ENCODE assay signal across 1 cellular context in genomic region chr1:46301406-46302090, GRCh38.
TF ChIP-seq lines count a peak whose summit lies in the region.

No MANE protein-coding gene starts in this region.

TF ChIP-seq in H1, 55 proteins besides CTCF, POLR2A, EP300 and RAD21:
- TF ChIP-seq SIN3A (conservative IDR thresholded peaks at IDR 0.05 in 1 of 2, IDR thresholded peaks at IDR 0.05 in 1 of 2; ENCODE audit: low read depth in 1 of 2, low read length in 2 of 2) (0 out of 4 replicates have a peak, but pooled peaks of 1 of the 2 experiments have one; percentile 1), HDAC6 (IDR thresholded peaks at IDR 0.05; ENCODE audit: low read depth, low read length) (no peak), CBX5 (IDR thresholded peaks at IDR 0.05; ENCODE audit: low read depth, low read length) (no peak), HDAC2 (IDR thresholded peaks at IDR 0.05; ENCODE audit: borderline replicate concordance in 1 of 2, low read depth in 2 of 2, low read length in 2 of 2) (no peak), E2F6 (IDR thresholded peaks at IDR 0.05) (no peak), BRCA1 (IDR thresholded peaks at IDR 0.05; ENCODE audit: low read depth, low read length) (no peak), TAF1 (IDR thresholded peaks at IDR 0.05; ENCODE audit: low read depth, low read length) (no peak), NANOG (IDR thresholded peaks at IDR 0.05; ENCODE audit: insufficient read depth, low read depth, low read length, poor library complexity, severe bottlenecking) (peak; percentile 11), MAX (IDR thresholded peaks at IDR 0.05) (no peak), POLR2AphosphoS5 (IDR thresholded peaks at IDR 0.05; ENCODE audit: low read depth, low read length) (0 out of 2 replicates have a peak, but pooled peaks have one; percentile 32), FOSL1 (IDR thresholded peaks at IDR 0.05; ENCODE audit: insufficient read depth, low read depth, low read length) (no peak), ASH2L (IDR thresholded peaks at IDR 0.05; ENCODE audit: low read length) (no peak)
- TF ChIP-seq, protein P1, sequence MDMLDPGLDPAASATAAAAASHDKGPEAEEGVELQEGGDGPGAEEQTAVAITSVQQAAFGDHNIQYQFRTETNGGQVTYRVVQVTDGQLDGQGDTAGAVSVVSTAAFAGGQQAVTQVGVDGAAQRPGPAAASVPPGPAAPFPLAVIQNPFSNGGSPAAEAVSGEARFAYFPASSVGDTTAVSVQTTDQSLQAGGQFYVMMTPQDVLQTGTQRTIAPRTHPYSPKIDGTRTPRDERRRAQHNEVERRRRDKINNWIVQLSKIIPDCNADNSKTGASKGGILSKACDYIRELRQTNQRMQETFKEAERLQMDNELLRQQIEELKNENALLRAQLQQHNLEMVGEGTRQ (IDR thresholded peaks at IDR 0.05; ENCODE audit: low read length) = no peak
